17 cellular contexts compared by ENCODE assay signal in genomic region chr4:113556382-113557134, GRCh38.
A peak's percentile ranks its signal among the peaks of the same experiment; 100 is the strongest.
DNase-seq lines count a peak whose midpoint lies in the region; TF ChIP-seq lines count a peak whose summit lies in the region.
"Had no signal": no experiment of that assay in that cellular context is flagged by ENCODE, and none has a peak within 500 bp of the region (broad histone marks: within the 10 kb centered on the region; RNA-seq: fewer than 3 reads in every experiment).

No MANE protein-coding gene starts in this region.

- intact Hi-C loops in vagina (cut with DNase I) (no loop called here), posterior vena cava (cut with DNase I) (no loop called here)

- DNase-seq in NCI-H748 (lab: John Stamatoyannopoulos, UW; ENCODE audit: unreplicated experiment) (peak; percentile 15), NCI-H748 treated with DMSO at 0.1 percent for 48 hours (lab: John Stamatoyannopoulos, UW) (no peak), vagina (ENCODE audit: extremely low spot score in 2 of 2) (no peak), posterior vena cava (ENCODE audit: low spot score) (no peak), NCI-H446 (lab: John Stamatoyannopoulos, UW) (no peak), foreskin fibroblast (no peak)
- DNase-seq: activated CD8-positive, alpha-beta memory T cell treated with anti-CD3 and anti-CD28 coated beads, Interleukin-2, amount 10 ng/mL, durations not matched to agents 7 days and 5 days; activated naive CD4-positive, alpha-beta T cell treated with Interleukin-2 at 50 U/mL for 16 hours; brain microvascular endothelial cell; Caco-2; effector CD8-positive, alpha-beta T cell; NCI-H1048; NCI-H226; posterior cingulate gyrus had no signal

- H3K4me3 ChIP-seq in esophagus (ENCODE audit: low read depth in 1 of 2, low read length in 2 of 2), result no peak overlapping the region
- H3K4me3 ChIP-seq in mucosa of rectum (ENCODE audit: low read length in 2 of 2), result no peak overlapping the region
- peak overlapping the region in 1 of 2 donors; percentile 1 for H3K4me3 ChIP-seq in vagina
- no peak overlapping the region for H3K4me3 ChIP-seq in foreskin fibroblast (ENCODE audit: low read depth in 1 of 2, low read length in 2 of 2)
- H3K4me3 ChIP-seq: GM23338 had no signal

- 76 to 86% methylated on average over 4 of the region's 4 CpGs for WGBS in esophagus, 2 donors

- H3K27ac ChIP-seq in esophagus (ENCODE audit: low read depth in 2 of 2, low read length in 1 of 2) (peak overlapping the region; percentile 69 to 72), mucosa of rectum (ENCODE audit: low read depth in 2 of 2, low read length in 2 of 2) (peak overlapping the region; percentile 80 to 89), vagina (peak overlapping the region; percentile 60)
- H3K27ac ChIP-seq: brain microvascular endothelial cell had no signal

- H3K4me1 ChIP-seq in esophagus (ENCODE audit: control insufficient read depth in 2 of 2, insufficient read depth in 2 of 2, low read length in 1 of 2), result peaks cover 0 to 2% of the 10 kb centered on the region in 2 donors
- H3K4me1 ChIP-seq in mucosa of rectum (ENCODE audit: control insufficient read depth in 2 of 2, insufficient read depth in 2 of 2, low read length in 2 of 2), result peaks cover 6 to 15% of the 10 kb centered on the region in 2 donors
- peaks cover 21% of the 10 kb centered on the region for H3K4me1 ChIP-seq in vagina
- H3K4me1 ChIP-seq: Caco-2 had no signal

- H3K9me3 ChIP-seq in esophagus (ENCODE audit: control insufficient read depth in 2 of 2, insufficient read depth in 1 of 2, low read depth in 1 of 2, low read length in 1 of 2) (no peaks in the 10 kb centered on the region), mucosa of rectum (ENCODE audit: control insufficient read depth in 2 of 2, low read length in 2 of 2) (no peaks in the 10 kb centered on the region), vagina (no peaks in the 10 kb centered on the region)
- H3K9me3 ChIP-seq: Caco-2 had no signal

- H3K27me3 ChIP-seq in esophagus (ENCODE audit: control insufficient read depth in 1 of 2, insufficient read depth in 2 of 2, low read length in 2 of 2) (no peaks in the 10 kb centered on the region), mucosa of rectum (ENCODE audit: control insufficient read depth in 2 of 2, insufficient read depth in 2 of 2, low read length in 2 of 2) (no peaks in the 10 kb centered on the region), vagina (no peaks in the 10 kb centered on the region)
- H3K27me3 ChIP-seq: brain microvascular endothelial cell had no signal

- H3K36me3 ChIP-seq in esophagus (ENCODE audit: control insufficient read depth in 2 of 2, insufficient read depth in 2 of 2, low read length in 1 of 2) (no peaks in the 10 kb centered on the region), mucosa of rectum (ENCODE audit: control insufficient read depth in 2 of 2, insufficient read depth in 2 of 2, low read length in 2 of 2) (no peaks in the 10 kb centered on the region), vagina (no peaks in the 10 kb centered on the region)
- H3K36me3 ChIP-seq: brain microvascular endothelial cell had no signal

- H3K9ac ChIP-seq in mucosa of rectum (ENCODE audit: low read depth in 1 of 2, low read length in 2 of 2), result peak overlapping the region in 1 of 2 donors; percentile 3

- no peak for TF ChIP-seq CTCF in vagina (IDR thresholded peaks at IDR 0.05)
- no peak for TF ChIP-seq CTCF in foreskin fibroblast (IDR thresholded peaks at IDR 0.05; ENCODE audit: low read depth, low read length)

- no peak for TF ChIP-seq POLR2A in vagina (IDR thresholded peaks at IDR 0.05)
